1 cellular context compared by ENCODE assay signal in the genomic region with DNA sequence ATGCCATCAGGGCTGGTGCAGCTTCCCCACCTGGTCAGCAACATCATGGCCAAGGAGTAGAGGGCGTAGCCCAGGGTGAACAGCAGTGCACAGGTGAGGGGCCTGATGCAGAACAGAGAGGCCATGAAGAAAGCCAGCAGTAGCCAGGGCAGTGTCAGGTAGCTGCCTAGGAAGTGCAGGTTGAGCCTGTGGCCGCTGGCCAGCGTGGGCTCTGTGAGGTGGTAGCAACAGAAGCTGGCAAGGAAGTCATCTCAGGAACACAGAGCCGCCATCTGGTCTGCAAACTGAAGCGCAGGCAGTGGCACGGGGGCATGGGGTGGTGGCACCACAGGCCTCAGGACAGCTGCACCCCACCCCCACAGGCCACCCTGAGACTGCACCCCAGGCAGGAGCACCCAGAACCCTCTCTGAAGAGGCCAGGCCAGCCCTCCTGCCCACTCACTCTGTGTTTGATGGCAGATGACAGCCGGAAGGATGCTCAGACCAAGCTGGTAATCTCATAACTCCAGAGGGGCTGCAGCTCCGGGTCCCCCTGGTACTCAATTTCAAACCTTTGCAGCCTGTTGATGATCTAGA.
TF ChIP-seq lines count a peak whose summit lies in the region.

No MANE protein-coding gene starts in this region.

TF ChIP-seq in K562, 482 proteins besides CTCF, POLR2A, EP300 and RAD21 (continued from another document):
- TF ChIP-seq ATF2 (CRISPR knock-in tag; IDR thresholded peaks at IDR 0.05) (peak; percentile 48; the same call in 1 of the 2 replicates), MCM3 (IDR thresholded peaks at IDR 0.05) (peak; percentile 37; the same call in 1 of the 2 replicates), NFIX (CRISPR knock-in tag; IDR thresholded peaks at IDR 0.05; ENCODE audit: low read depth) (no peak), HNRNPLL (IDR thresholded peaks at IDR 0.05; ENCODE audit: low read depth, low read length, poor library complexity, severe bottlenecking) (peak; percentile 24), ARID1B (IDR thresholded peaks at IDR 0.05) (no peak)
- TF ChIP-seq, protein P1, sequence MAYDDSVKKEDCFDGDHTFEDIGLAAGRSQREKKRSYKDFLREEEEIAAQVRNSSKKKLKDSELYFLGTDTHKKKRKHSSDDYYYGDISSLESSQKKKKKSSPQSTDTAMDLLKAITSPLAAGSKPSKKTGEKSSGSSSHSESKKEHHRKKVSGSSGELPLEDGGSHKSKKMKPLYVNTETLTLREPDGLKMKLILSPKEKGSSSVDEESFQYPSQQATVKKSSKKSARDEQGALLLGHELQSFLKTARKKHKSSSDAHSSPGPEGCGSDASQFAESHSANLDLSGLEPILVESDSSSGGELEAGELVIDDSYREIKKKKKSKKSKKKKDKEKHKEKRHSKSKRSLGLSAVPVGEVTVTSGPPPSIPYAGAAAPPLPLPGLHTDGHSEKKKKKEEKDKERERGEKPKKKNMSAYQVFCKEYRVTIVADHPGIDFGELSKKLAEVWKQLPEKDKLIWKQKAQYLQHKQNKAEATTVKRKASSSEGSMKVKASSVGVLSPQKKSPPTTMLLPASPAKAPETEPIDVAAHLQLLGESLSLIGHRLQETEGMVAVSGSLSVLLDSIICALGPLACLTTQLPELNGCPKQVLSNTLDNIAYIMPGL (CRISPR knock-in tag; IDR thresholded peaks at IDR 0.05): peak; percentile 53; the same call in 1 of the 2 replicates
- TF ChIP-seq, protein P2, sequence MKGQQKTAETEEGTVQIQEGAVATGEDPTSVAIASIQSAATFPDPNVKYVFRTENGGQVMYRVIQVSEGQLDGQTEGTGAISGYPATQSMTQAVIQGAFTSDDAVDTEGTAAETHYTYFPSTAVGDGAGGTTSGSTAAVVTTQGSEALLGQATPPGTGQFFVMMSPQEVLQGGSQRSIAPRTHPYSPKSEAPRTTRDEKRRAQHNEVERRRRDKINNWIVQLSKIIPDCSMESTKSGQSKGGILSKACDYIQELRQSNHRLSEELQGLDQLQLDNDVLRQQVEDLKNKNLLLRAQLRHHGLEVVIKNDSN (CRISPR knock-in tag; IDR thresholded peaks at IDR 0.05): peak; percentile 25; the same call in 1 of the 2 replicates
